Comparison of ENCODE assay signal across 8 cellular contexts in the genomic region with DNA sequence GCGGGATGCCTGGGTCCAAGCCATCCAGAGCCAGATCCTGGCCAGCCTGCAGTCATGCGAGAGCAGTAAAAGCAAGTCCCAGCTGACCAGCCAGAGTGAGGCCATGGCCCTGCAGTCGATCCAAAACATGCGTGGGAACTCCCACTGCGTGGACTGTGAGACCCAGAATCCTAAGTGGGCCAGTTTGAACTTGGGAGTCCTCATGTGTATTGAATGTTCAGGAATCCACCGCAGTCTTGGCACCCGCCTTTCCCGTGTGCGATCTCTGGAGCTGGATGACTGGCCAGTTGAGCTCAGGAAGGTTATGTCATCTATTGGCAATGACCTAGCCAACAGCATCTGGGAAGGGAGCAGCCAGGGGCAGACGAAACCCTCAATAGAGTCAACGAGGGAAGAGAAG. TPM values are rescaled to one million over a fixed set of nuclear protein-coding genes. Genes with fewer than 3 reads are reported as not detected.
"Had no signal": no experiment of that assay in that cellular context is flagged by ENCODE, and none has a peak within 500 bp of the region (broad histone marks: within the 10 kb centered on the region; RNA-seq: fewer than 3 reads in every experiment).

No MANE protein-coding gene starts in this region.

RNA-seq across cellular contexts. Expression of a gene that starts 11.0 kb away (rescaled TPM):
- total RNA-seq: OCI-LY7, Peyer's patch, Right ventricle myocardium inferior, RPMI7951, SJCRH30, SJSA1, SK-MEL-5 had no signal
- polyA plus RNA-seq: SK-N-SH had no signal

RNA-seq across cellular contexts. Expression of a gene that starts 40.9 kb away (rescaled TPM):
- total RNA-seq: OCI-LY7, SJSA1, SK-MEL-5 had no signal
- polyA plus RNA-seq: SK-N-SH had no signal

RNA-seq across cellular contexts. Expression of a gene that starts 50.7 kb away (rescaled TPM):
- total RNA-seq: OCI-LY7, SK-MEL-5 had no signal

RNA-seq across cellular contexts. Expression of a gene that starts 51.7 kb away (rescaled TPM):
- total RNA-seq: OCI-LY7 had no signal
